In genomic region chr1:186375929-186376330, GRCh38 we compare ENCODE assay signal across 8 cellular contexts. TPM values are rescaled to one million over a fixed set of nuclear protein-coding genes. Genes with fewer than 3 reads are reported as not detected.
DNase-seq lines count a peak whose midpoint lies in the region; ATAC-seq and TF ChIP-seq lines count a peak whose summit lies in the region.

No MANE protein-coding gene starts in this region.

- H3K27ac ChIP-seq in HEK293 (ENCODE audit: extremely low read depth, low read depth, low read length) = peak overlapping the region; percentile 90
- H3K27ac ChIP-seq in VCaP = peak overlapping the region; percentile 86
- peak overlapping the region; percentile 90 to 99 (median 96) for H3K27ac ChIP-seq in heart left ventricle

- intact Hi-C loops in heart left ventricle (cut with DNase I) = loop anchor here in 1 of 10 donors (5.0 kb wide), 1 partner anchor 1219 kb away; the partner anchor contains the start of genes SWT1 and TRMT1L

- H3K36me3 ChIP-seq in HEK293 (ENCODE audit: control insufficient read depth in 2 of 2, insufficient read depth in 1 of 2, low read length in 2 of 2) = peaks cover 21 to 38% of the 10 kb centered on the region in 2 experiments
- H3K36me3 ChIP-seq in heart left ventricle = peaks cover 0 to 41% (median 37%) of the 10 kb centered on the region in 9 donors
- peaks cover 20% of the 10 kb centered on the region for H3K36me3 ChIP-seq in skeletal muscle satellite cell (ENCODE audit: insufficient read depth, low read length)

- H3K27me3 ChIP-seq in heart left ventricle (no peaks in the 10 kb centered on the region), skeletal muscle satellite cell (ENCODE audit: control insufficient read depth, insufficient read depth, low read length) (no peaks in the 10 kb centered on the region)

- H3K9me3 ChIP-seq in HEK293 (ENCODE audit: control insufficient read depth, insufficient read depth, low read depth, low read length) (no peaks in the 10 kb centered on the region), heart left ventricle (no peaks in the 10 kb centered on the region), skeletal muscle satellite cell (replicated peaks; ENCODE audit: low read length) (no peaks in the 10 kb centered on the region)

- CTCF ChIA-PET in HEK293 (lab: Yijun Ruan, JAX) = interaction anchor here (0.6 to 1.2 kb wide), 19 partner anchors 8 to 1109 kb away, joined by 3 to 13 read pairs (median 4); partner anchors contain the start of gene PTGS2

- no peak for TF ChIP-seq CTCF in HEK293 (tag by site-specific recombination; IDR thresholded peaks at IDR 0.05)
- TF ChIP-seq CTCF in VCaP (conservative IDR thresholded peaks at IDR 0.05) = no peak
- TF ChIP-seq CTCF in heart left ventricle (IDR thresholded peaks at IDR 0.05) = no peak

- 0 to 1% (median 0%) methylated on average over 12 of the region's 12 CpGs for WGBS in heart left ventricle, 4 donors

- H3K4me1 ChIP-seq in HEK293 (ENCODE audit: control insufficient read depth, insufficient read depth, low read length) = peaks cover 4% of the 10 kb centered on the region; the same call in 1 of the 2 replicates
- H3K4me1 ChIP-seq in heart left ventricle = peaks cover 7 to 39% (median 26%) of the 10 kb centered on the region in 12 donors
- peaks cover 10% of the 10 kb centered on the region for H3K4me1 ChIP-seq in skeletal muscle satellite cell (ENCODE audit: control insufficient read depth, insufficient read depth, low read length)

- peak overlapping the region; percentile 95 for H3K4me3 ChIP-seq in HEK293 (ENCODE audit: low read depth, low read length)
- H3K4me3 ChIP-seq in heart left ventricle = peak overlapping the region; percentile 70 to 94 (median 85)
- H3K4me3 ChIP-seq in skeletal muscle satellite cell (ENCODE audit: low read length) = peak overlapping the region; percentile 93

- POLR2A ChIA-PET in HEK293 (lab: Yijun Ruan, JAX) = interaction anchor here (0.9 to 1.2 kb wide), 6 partner anchors 10 to 611 kb away, joined by 3 to 6 read pairs (median 4); no protein-coding TSS in a partner anchor

- DNase-seq in heart left ventricle (no peak), NCI-H446 (lab: John Stamatoyannopoulos, UW) (no peak), NCI-H2171 (lab: John Stamatoyannopoulos, UW) (no peak), LoVo (ENCODE audit: low spot score) (no peak)

- ATAC-seq in heart left ventricle = peak in 3 of 4 donors; percentile 2 to 11 (median 5)
- ATAC-seq in HG03439 (IDR thresholded peaks at IDR 0.05; ENCODE audit: unreplicated experiment) = no peak

- H3K9ac ChIP-seq in skeletal muscle satellite cell (ENCODE audit: low read depth, low read length) = peak overlapping the region; percentile 95

- H3K4me2 ChIP-seq in skeletal muscle satellite cell (ENCODE audit: low read length) = peak overlapping the region; percentile 74

- no peak for TF ChIP-seq POLR2A in heart left ventricle (IDR thresholded peaks at IDR 0.05)

TF ChIP-seq in HEK293, 187 proteins besides CTCF, POLR2A, EP300 and RAD21 (continues in another document):
- TF ChIP-seq, protein P1, sequence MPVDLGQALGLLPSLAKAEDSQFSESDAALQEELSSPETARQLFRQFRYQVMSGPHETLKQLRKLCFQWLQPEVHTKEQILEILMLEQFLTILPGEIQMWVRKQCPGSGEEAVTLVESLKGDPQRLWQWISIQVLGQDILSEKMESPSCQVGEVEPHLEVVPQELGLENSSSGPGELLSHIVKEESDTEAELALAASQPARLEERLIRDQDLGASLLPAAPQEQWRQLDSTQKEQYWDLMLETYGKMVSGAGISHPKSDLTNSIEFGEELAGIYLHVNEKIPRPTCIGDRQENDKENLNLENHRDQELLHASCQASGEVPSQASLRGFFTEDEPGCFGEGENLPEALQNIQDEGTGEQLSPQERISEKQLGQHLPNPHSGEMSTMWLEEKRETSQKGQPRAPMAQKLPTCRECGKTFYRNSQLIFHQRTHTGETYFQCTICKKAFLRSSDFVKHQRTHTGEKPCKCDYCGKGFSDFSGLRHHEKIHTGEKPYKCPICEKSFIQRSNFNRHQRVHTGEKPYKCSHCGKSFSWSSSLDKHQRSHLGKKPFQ (tag by site-specific recombination; IDR thresholded peaks at IDR 0.05) = no peak
- TF ChIP-seq ZNF610 (tag by site-specific recombination; IDR thresholded peaks at IDR 0.05; ENCODE audit: borderline replicate concordance) (no peak), ZNF473 (tag by site-specific recombination; IDR thresholded peaks at IDR 0.05) (no peak), ZNF302 (tag by site-specific recombination; IDR thresholded peaks at IDR 0.05; ENCODE audit: low read depth) (peak; percentile 38; the same call in 1 of the 2 replicates), ZNF692 (tag by site-specific recombination; IDR thresholded peaks at IDR 0.05) (no peak), ZNF600 (tag by site-specific recombination; IDR thresholded peaks at IDR 0.05) (peak; percentile 95), SETDB1 (IDR thresholded peaks at IDR 0.05; ENCODE audit: insufficient read length, low read length) (no peak), ZSCAN4 (tag by site-specific recombination; IDR thresholded peaks at IDR 0.05) (peak; percentile 97), GLI4 (tag by site-specific recombination; IDR thresholded peaks at IDR 0.05) (0 out of 2 replicates have a peak, but pooled peaks have one; percentile 29), FEZF1 (tag by site-specific recombination; IDR thresholded peaks at IDR 0.05) (no peak), ZSCAN23 (tag by site-specific recombination; IDR thresholded peaks at IDR 0.05) (no peak)
- TF ChIP-seq, protein P2, sequence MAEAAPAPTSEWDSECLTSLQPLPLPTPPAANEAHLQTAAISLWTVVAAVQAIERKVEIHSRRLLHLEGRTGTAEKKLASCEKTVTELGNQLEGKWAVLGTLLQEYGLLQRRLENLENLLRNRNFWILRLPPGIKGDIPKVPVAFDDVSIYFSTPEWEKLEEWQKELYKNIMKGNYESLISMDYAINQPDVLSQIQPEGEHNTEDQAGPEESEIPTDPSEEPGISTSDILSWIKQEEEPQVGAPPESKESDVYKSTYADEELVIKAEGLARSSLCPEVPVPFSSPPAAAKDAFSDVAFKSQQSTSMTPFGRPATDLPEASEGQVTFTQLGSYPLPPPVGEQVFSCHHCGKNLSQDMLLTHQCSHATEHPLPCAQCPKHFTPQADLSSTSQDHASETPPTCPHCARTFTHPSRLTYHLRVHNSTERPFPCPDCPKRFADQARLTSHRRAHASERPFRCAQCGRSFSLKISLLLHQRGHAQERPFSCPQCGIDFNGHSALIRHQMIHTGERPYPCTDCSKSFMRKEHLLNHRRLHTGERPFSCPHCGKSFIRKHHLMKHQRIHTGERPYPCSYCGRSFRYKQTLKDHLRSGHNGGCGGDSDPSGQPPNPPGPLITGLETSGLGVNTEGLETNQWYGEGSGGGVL (tag by site-specific recombination; IDR thresholded peaks at IDR 0.05) = 0 out of 2 replicates have a peak, but pooled peaks have one; percentile 17
- TF ChIP-seq, protein P3, sequence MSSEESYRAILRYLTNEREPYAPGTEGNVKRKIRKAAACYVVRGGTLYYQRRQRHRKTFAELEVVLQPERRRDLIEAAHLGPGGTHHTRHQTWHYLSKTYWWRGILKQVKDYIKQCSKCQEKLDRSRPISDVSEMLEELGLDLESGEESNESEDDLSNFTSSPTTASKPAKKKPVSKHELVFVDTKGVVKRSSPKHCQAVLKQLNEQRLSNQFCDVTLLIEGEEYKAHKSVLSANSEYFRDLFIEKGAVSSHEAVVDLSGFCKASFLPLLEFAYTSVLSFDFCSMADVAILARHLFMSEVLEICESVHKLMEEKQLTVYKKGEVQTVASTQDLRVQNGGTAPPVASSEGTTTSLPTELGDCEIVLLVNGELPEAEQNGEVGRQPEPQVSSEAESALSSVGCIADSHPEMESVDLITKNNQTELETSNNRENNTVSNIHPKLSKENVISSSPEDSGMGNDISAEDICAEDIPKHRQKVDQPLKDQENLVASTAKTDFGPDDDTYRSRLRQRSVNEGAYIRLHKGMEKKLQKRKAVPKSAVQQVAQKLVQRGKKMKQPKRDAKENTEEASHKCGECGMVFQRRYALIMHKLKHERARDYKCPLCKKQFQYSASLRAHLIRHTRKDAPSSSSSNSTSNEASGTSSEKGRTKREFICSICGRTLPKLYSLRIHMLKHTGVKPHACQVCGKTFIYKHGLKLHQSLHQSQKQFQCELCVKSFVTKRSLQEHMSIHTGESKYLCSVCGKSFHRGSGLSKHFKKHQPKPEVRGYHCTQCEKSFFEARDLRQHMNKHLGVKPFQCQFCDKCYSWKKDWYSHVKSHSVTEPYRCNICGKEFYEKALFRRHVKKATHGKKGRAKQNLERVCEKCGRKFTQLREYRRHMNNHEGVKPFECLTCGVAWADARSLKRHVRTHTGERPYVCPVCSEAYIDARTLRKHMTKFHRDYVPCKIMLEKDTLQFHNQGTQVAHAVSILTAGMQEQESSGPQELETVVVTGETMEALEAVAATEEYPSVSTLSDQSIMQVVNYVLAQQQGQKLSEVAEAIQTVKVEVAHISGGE (tag by site-specific recombination; conservative IDR thresholded peaks at IDR 0.05; ENCODE audit: low read depth) = peak; percentile 3; the same call in 1 of the 2 replicates

RNA-seq across cellular contexts. Expression of gene ODR4, which starts 0.3 kb away (rescaled TPM):
- 10 to 100 TPM in 7 of 9 donors, 1 to 10 TPM in 2; 8.7 to 15.5 (median 11.3) TPM for total RNA-seq in heart left ventricle
- 10 to 100 TPM in 1 of 2 donors, 1 to 10 TPM in 1; 9.2 to 12.9 TPM for polyA plus RNA-seq in heart left ventricle
- total RNA-seq in skeletal muscle satellite cell (2012; rRNA removed) = 18.6 and 20.5 TPM in 2 replicates

RNA-seq across cellular contexts. Expression of gene TPR, which starts 0.9 kb away (rescaled TPM):
- 10 to 100 TPM; 43.5 to 90.8 (median 55.0) TPM for total RNA-seq in heart left ventricle
- 10 to 100 TPM; 11.0 to 21.0 TPM for polyA plus RNA-seq in heart left ventricle
- 46.3 and 61.3 TPM in 2 replicates for total RNA-seq in skeletal muscle satellite cell (2012; rRNA removed)
